ENCODE assay signal across 13 cellular contexts in the genomic region with DNA sequence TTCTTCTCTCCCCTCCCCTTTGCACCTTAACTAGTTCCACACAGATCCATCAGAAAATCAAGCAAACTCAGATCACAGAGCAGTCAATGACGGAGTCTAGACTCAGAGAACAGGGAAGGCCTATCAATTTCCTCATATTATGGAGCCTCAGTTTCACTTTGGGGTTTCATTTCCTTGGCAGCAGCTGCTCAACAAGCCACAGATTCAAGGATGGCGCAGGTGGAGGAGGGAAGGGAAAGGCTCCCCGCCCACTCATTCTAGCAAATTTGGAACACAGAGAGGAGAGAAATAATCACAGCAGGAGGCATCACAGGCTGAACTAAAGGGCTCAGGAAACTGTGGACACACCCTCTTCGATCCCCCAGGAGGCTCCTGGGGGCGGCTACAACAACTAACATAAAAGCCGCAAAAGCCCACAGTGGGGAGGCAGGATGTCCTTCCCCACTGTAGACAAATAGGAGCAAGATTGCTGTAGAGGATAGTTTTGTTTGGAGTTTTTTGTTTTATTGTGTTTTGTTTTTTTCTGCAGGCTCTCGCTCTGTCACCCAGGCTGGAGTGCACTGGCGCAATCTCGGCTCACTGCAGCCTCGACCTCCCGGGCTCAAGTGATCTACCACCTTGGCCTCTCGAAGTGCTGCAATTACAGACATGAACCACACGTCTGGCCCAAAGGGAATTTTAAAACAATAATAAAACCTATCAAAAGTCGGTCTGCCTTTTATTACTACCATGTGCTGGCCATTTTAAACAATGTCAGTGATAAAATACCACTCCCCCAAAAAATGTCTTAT. TPM values are rescaled to one million over a fixed set of nuclear protein-coding genes. Genes with fewer than 3 reads are reported as not detected.
DNase-seq lines count a peak whose midpoint lies in the region; ATAC-seq, FAIRE-seq and TF ChIP-seq lines count a peak whose summit lies in the region.
"Had no signal": no experiment of that assay in that cellular context is flagged by ENCODE, and none has a peak within 500 bp of the region (broad histone marks: within the 10 kb centered on the region; RNA-seq: fewer than 3 reads in every experiment).

No MANE protein-coding gene starts in this region.

- H2BK12ac ChIP-seq in mesenchymal stem cell (ENCODE audit: low read length in 2 of 2): no peak overlapping the region

- no peak overlapping the region for H3K23ac ChIP-seq in mesenchymal stem cell (ENCODE audit: low read length in 2 of 2)

- peaks cover 35% of the 10 kb centered on the region for H3K27me3 Mint-ChIP-seq in brain

- no peak overlapping the region for H2BK15ac ChIP-seq in mesenchymal stem cell (ENCODE audit: low read depth, poor library complexity, severe bottlenecking)

- peak overlapping the region in 4 of 5 experiments; percentile 26 to 72 (median 44) for H3K4me3 Mint-ChIP-seq in brain

- H3K4ac ChIP-seq in mesenchymal stem cell (ENCODE audit: low read depth in 1 of 2, low read length in 2 of 2): no peak overlapping the region

- H3K18ac ChIP-seq in mesenchymal stem cell (ENCODE audit: low read depth in 1 of 2, low read length in 2 of 2): no peak overlapping the region

- peak overlapping the region in 3 of 5 experiments; percentile 8 to 75 (median 38) for H3K27ac Mint-ChIP-seq in brain

- H3K4me1 Mint-ChIP-seq in brain: peaks cover 40% of the 10 kb centered on the region

- H3K9me3 ChIP-seq in mesenchymal stem cell (ENCODE audit: control insufficient read depth, low read length): no peaks in the 10 kb centered on the region

- H3K27me3 ChIP-seq in mesenchymal stem cell (ENCODE audit: control insufficient read depth in 1 of 2, insufficient read depth in 1 of 2, low read length in 2 of 2): no peaks in the 10 kb centered on the region

- no peak for TF ChIP-seq CTCF in brain (conservative IDR thresholded peaks at IDR 0.05)

- peaks cover 0 to 10% of the 10 kb centered on the region in 2 experiments for H3K36me3 ChIP-seq in mesenchymal stem cell (ENCODE audit: control insufficient read depth in 1 of 2, insufficient read depth in 2 of 2, low read depth in 1 of 2, low read length in 2 of 2)
- H3K36me3 ChIP-seq: WERI-Rb-1 had no signal

- no peak overlapping the region for H2AFZ ChIP-seq in mesenchymal stem cell (ENCODE audit: low read depth, low read length)

- H3K4me3 ChIP-seq in mesenchymal stem cell (ENCODE audit: insufficient read depth in 1 of 2, low read depth in 1 of 2, low read length in 2 of 2): peak overlapping the region in 1 of 2 experiments; percentile 38

- H4K91ac ChIP-seq in mesenchymal stem cell (ENCODE audit: low read length): no peak overlapping the region

- peak overlapping the region; percentile 36 for H3K4me2 ChIP-seq in mesenchymal stem cell (ENCODE audit: low read length, poor library complexity, severe bottlenecking)
- H3K4me2 ChIP-seq: KMS-11 had no signal

- 29% methylated on average over 14 of the region's 14 CpGs for WGBS in mesenchymal stem cell

- peak overlapping the region; percentile 89 for H3K27ac ChIP-seq in mesenchymal stem cell (ENCODE audit: low read length, poor library complexity, severe bottlenecking)
- H3K27ac ChIP-seq: KMS-11, WERI-Rb-1 had no signal

- peaks cover 10% of the 10 kb centered on the region for H3K79me1 ChIP-seq in mesenchymal stem cell (replicated peaks; ENCODE audit: low read length, poor library complexity, severe bottlenecking)

- H4K8ac ChIP-seq in mesenchymal stem cell (ENCODE audit: low read length): no peak overlapping the region

- ATAC-seq in HG02588 (IDR thresholded peaks at IDR 0.05; ENCODE audit: unreplicated experiment) (no peak), GM21528 (IDR thresholded peaks at IDR 0.05; ENCODE audit: low FRiP score, unreplicated experiment) (no peak)

- H3K9me3 Mint-ChIP-seq in brain: no peaks in the 10 kb centered on the region

- H2BK120ac ChIP-seq in mesenchymal stem cell (ENCODE audit: low read depth, low read length): no peak overlapping the region

- peak overlapping the region; percentile 40 for H3K9ac ChIP-seq in mesenchymal stem cell (ENCODE audit: low read length)
- H3K9ac ChIP-seq: KMS-11 had no signal

- peak; percentile 48 for DNase-seq in A172 (ENCODE audit: low spot score)
- peak; percentile 25 for DNase-seq in LoVo (ENCODE audit: low spot score)
- DNase-seq in mesenchymal stem cell: no peak
- no peak for DNase-seq in retina
- DNase-seq in GM12892 (ENCODE audit: insufficient read length): no peak
- DNase-seq: effector CD8-positive, alpha-beta T cell; WERI-Rb-1 had no signal

- no peak for FAIRE-seq in GM12892 (lab: Jason Lieb, UNC)

- no peak overlapping the region for H3K14ac ChIP-seq in mesenchymal stem cell (ENCODE audit: low read length in 2 of 2)

- H3K36me3 Mint-ChIP-seq in brain: no peaks in the 10 kb centered on the region

- H2AK5ac ChIP-seq in mesenchymal stem cell (ENCODE audit: low read length, severe bottlenecking): peak overlapping the region; percentile 96

- H3K4me1 ChIP-seq in mesenchymal stem cell (ENCODE audit: control insufficient read depth, insufficient read depth, low read depth, low read length): peaks cover 28% of the 10 kb centered on the region

- H2BK5ac ChIP-seq in mesenchymal stem cell (ENCODE audit: low read depth, low read length, poor library complexity, severe bottlenecking): peak overlapping the region; percentile 45

- TF ChIP-seq POLR2A in GM12892 (IDR thresholded peaks at IDR 0.05; ENCODE audit: low read depth, low read length): no peak

RNA-seq across cellular contexts. Expression of gene PLAAT3, which starts 3.4 kb away (rescaled TPM):
- 45.4 and 60.1 TPM in 2 replicates for total RNA-seq in A172 (2014; rRNA removed; shearing (Covaris generic))
- polyA plus RNA-seq in brain (ENCODE audit: insufficient read depth, low read depth, low replicate concordance): 122 TPM
- polyA plus RNA-seq in mesenchymal stem cell (2013, experiment 1 of 2): 4.6 TPM
- polyA plus RNA-seq in mesenchymal stem cell (2013, experiment 2 of 2): 4.8 TPM
- 8.1 TPM for polyA plus RNA-seq in GM12892 (2012; ENCODE audit: missing spikeins)

RNA-seq across cellular contexts. Expression of gene PLAAT2, which starts 47.6 kb away (rescaled TPM):
- total RNA-seq in A172 (2014; rRNA removed; shearing (Covaris generic)): 0.28 TPM in 1 of 2 replicates, not detected in the other
- not detected for polyA plus RNA-seq in brain (ENCODE audit: insufficient read depth, low read depth, low replicate concordance)
- polyA plus RNA-seq in mesenchymal stem cell (2013, experiment 1 of 2): not detected
- polyA plus RNA-seq in mesenchymal stem cell (2013, experiment 2 of 2): not detected
- 13.2 TPM for polyA plus RNA-seq in GM12892 (2012; ENCODE audit: missing spikeins)
- total RNA-seq: pulmonary artery endothelial cell had no signal
- polyA plus RNA-seq: BJ had no signal

Comparison
In these comparisons a context has a peak if more than half of its experiments do, and no peak if none do; other contexts are left out.
1. DNase-seq: peak in A172 (single experiment) and LoVo (single experiment); none in mesenchymal stem cell (single experiment), retina (single experiment) and GM12892 (single experiment).